ENCODE assay signal across 8 cellular contexts in genomic region chr22:25404923-25405853, GRCh38.
DNase-seq lines count a peak whose midpoint lies in the region; ATAC-seq, FAIRE-seq and TF ChIP-seq lines count a peak whose summit lies in the region.

No MANE protein-coding gene starts in this region.

- dilution Hi-C loops in endothelial cell of umbilical vein (cut with MboI; ENCODE audit: extremely low pct_ligation_motif_present, low sequenced_read_pairs) = no loop called here

- no peaks in the 10 kb centered on the region for H3K9me1 ChIP-seq in endothelial cell of umbilical vein (replicated peaks; ENCODE audit: control insufficient read depth, extremely low read depth, insufficient read depth, low read length)

- H3K27me3 ChIP-seq in endothelial cell of umbilical vein (ENCODE audit: control insufficient read depth in 2 of 2, insufficient read depth in 2 of 2, low read length in 2 of 2) (no peaks in the 10 kb centered on the region), mononuclear cell (ENCODE audit: insufficient read depth, low read length) (no peaks in the 10 kb centered on the region)

- H3K79me2 ChIP-seq in endothelial cell of umbilical vein (ENCODE audit: control insufficient read depth, insufficient read depth, low read length) = peaks cover 21% of the 10 kb centered on the region

- H4K20me1 ChIP-seq in endothelial cell of umbilical vein (replicated peaks; ENCODE audit: control insufficient read depth, extremely low read depth, insufficient read depth, low read length) = no peaks in the 10 kb centered on the region

- no peaks in the 10 kb centered on the region for H3K9me3 ChIP-seq in endothelial cell of umbilical vein (replicated peaks; ENCODE audit: control insufficient read depth, insufficient read depth, low read length)
- no peaks in the 10 kb centered on the region for H3K9me3 ChIP-seq in mononuclear cell (ENCODE audit: low read depth, low read length)

- POLR2A ChIA-PET in endothelial cell of umbilical vein (lab: Charles Lee) = no interaction called here

- H3K27ac ChIP-seq in endothelial cell of umbilical vein (ENCODE audit: insufficient read depth, low read depth, low read length) = peak overlapping the region; percentile 40

- no peak for FAIRE-seq in endothelial cell of umbilical vein (lab: Jason Lieb, UNC)

- intact Hi-C loops in endothelial cell of umbilical vein (cut with micrococcal nuclease) = loop anchor here (2.0 kb wide), 1 partner anchor 42 kb away; no protein-coding TSS in a partner anchor

- H3K9ac ChIP-seq in endothelial cell of umbilical vein (replicated peaks; ENCODE audit: extremely low read depth, insufficient read depth, low read length) = peak overlapping the region; percentile 65

- no peaks in the 10 kb centered on the region for H3K36me3 ChIP-seq in endothelial cell of umbilical vein (ENCODE audit: control insufficient read depth in 2 of 2, extremely low read depth in 1 of 2, insufficient read depth in 2 of 2, low read length in 2 of 2)

- CTCF ChIA-PET in endothelial cell of umbilical vein (lab: Charles Lee) = no interaction called here

- peak; percentile 93 for DNase-seq in D341Med (ENCODE audit: low spot score)
- DNase-seq in NCI-H460 (ENCODE audit: extremely low read depth, low read depth) = peak; percentile 44
- DNase-seq in activated CD8-positive, alpha-beta memory T cell treated with anti-CD3 and anti-CD28 coated beads, Interleukin-2, amount 50 U/mL, for 48 hours = peak; percentile 84
- DNase-seq in endothelial cell of umbilical vein (ENCODE audit: low read depth, low spot score) = no peak
- peak; percentile 49 to 61 for DNase-seq in stimulated activated CD8-positive, alpha-beta memory T cell treated with anti-CD3 and anti-CD28 coated beads, Interleukin-2, amount 100 ng/mL, for 48 hours (ENCODE audit: low read depth in 2 of 2)
- no peak for DNase-seq in cerebellar nuclear complex (lab: John Stamatoyannopoulos, UW)

- H3K4me1 ChIP-seq in endothelial cell of umbilical vein (ENCODE audit: control insufficient read depth, extremely low read depth, insufficient read depth, low read length) (peaks cover 32% of the 10 kb centered on the region), mononuclear cell (ENCODE audit: insufficient read depth, low read length) (peaks cover 51% of the 10 kb centered on the region)

- ATAC-seq in GM21737 (IDR thresholded peaks at IDR 0.05; ENCODE audit: unreplicated experiment) = peak; percentile 58

- H3K4me3 ChIP-seq in endothelial cell of umbilical vein (replicated peaks in 1 of 3; ENCODE audit: insufficient read depth in 1 of 3, low read depth in 1 of 3, low read length in 3 of 3) (peak overlapping the region; percentile 49 to 54 (median 51)), mononuclear cell (ENCODE audit: low read length) (peak overlapping the region; percentile 56)

- H3K4me2 ChIP-seq in endothelial cell of umbilical vein (ENCODE audit: insufficient read depth, low read length) = peak overlapping the region; percentile 67

- no peak for TF ChIP-seq CTCF in endothelial cell of umbilical vein (IDR thresholded peaks at IDR 0.05; ENCODE audit: extremely low read depth in 1 of 2, insufficient read depth in 1 of 2, low read depth in 1 of 2, low read length in 2 of 2)

- TF ChIP-seq POLR2A in endothelial cell of umbilical vein (IDR thresholded peaks at IDR 0.05; ENCODE audit: low read depth, low read length) = peak; percentile 47

- BruUV-seq in endothelial cell of umbilical vein (replicated peaks; lab: Mats Ljungman, UMichigan) = no TSS peak

- H2AFZ ChIP-seq in endothelial cell of umbilical vein (ENCODE audit: low read depth, low read length) = peak overlapping the region; percentile 76

TF ChIP-seq in endothelial cell of umbilical vein, 7 proteins besides CTCF, POLR2A, EP300 and RAD21:
- TF ChIP-seq POLR2AphosphoS5 (IDR thresholded peaks at IDR 0.05; ENCODE audit: insufficient read depth, low read depth, low read length) (peak; percentile 45), FOS (IDR thresholded peaks at IDR 0.05; ENCODE audit: borderline replicate concordance, insufficient read depth, low read length) (no peak)

Comparison
In these comparisons a context has a peak if more than half of its experiments do, and no peak if none do; other contexts are left out.
1. DNase-seq: peak in D341Med (single experiment), NCI-H460 (single experiment), activated CD8-positive, alpha-beta memory T cell treated with anti-CD3 and anti-CD28 coated beads, Interleukin-2, amount 50 U/mL, for 48 hours (single experiment) and stimulated activated CD8-positive, alpha-beta memory T cell treated with anti-CD3 and anti-CD28 coated beads, Interleukin-2, amount 100 ng/mL, for 48 hours (2 of 2); none in endothelial cell of umbilical vein (single experiment) and cerebellar nuclear complex (0 of 2).